29 cellular contexts compared by ENCODE assay signal in genomic region chr11:120064341-120064740, GRCh38.
"Had no signal": no experiment of that assay in that cellular context is flagged by ENCODE, and none has a peak within 500 bp of the region (broad histone marks: within the 10 kb centered on the region; RNA-seq: fewer than 3 reads in every experiment).

No MANE protein-coding gene starts in this region.

- H3K36me3 Mint-ChIP-seq: activated naive CD8-positive, alpha-beta T cell treated with anti-CD3 and anti-CD28 coated beads for 36 hours; brain; stimulated activated effector memory CD8-positive, alpha-beta T cell treated with anti-CD3 and anti-CD28 coated beads, Interleukin-12 subunit alpha, Interleukin-12 subunit beta, amount 100 ng/mL, for 72 hours had no signal

- H3K27me3 ChIP-seq: adrenal gland, cardiac muscle cell had no signal

- H3K4me3 Mint-ChIP-seq: activated CD8-positive, alpha-beta T cell treated with anti-CD3 and anti-CD28 coated beads for 36 hours; activated naive CD4-positive, alpha-beta T cell treated with anti-CD3 and anti-CD28 coated beads for 36 hours; activated naive CD8-positive, alpha-beta T cell treated with anti-CD3 and anti-CD28 coated beads for 36 hours; brain; stimulated activated effector memory CD8-positive, alpha-beta T cell treated with anti-CD3 and anti-CD28 coated beads, Interleukin-12 subunit alpha, Interleukin-12 subunit beta, amount 100 ng/mL, for 72 hours; stimulated activated naive CD8-positive, alpha-beta T cell treated with anti-CD3 and anti-CD28 coated beads, Interleukin-15, Interleukin-2, amounts not matched to agents 100 ng/mL and 50 ng/mL, for 24 hours; T-helper 1 cell treated with Interleukin-12 subunit alpha and Interleukin-12 subunit beta and Interleukin-4 antibody, amounts not matched to agents 30 μg/mL and 1 μg/mL, for 36 hours had no signal

- H3K9me3 ChIP-seq: adrenal gland, esophagus squamous epithelium, left ventricle myocardium inferior, sigmoid colon, upper lobe of right lung had no signal

- H3K4me1 ChIP-seq: adrenal gland, left ventricle myocardium inferior, upper lobe of right lung had no signal

- DNase-seq: activated CD4-positive, alpha-beta T cell treated with anti-CD3 and anti-CD28 coated beads, Interleukin-2, amount 50 U/mL, for 1 hour; activated CD8-positive, alpha-beta T cell treated with anti-CD3 and anti-CD28 coated beads for 36 hours; activated effector memory CD4-positive, alpha-beta T cell treated with anti-CD3 and anti-CD28 coated beads, Interleukin-2, amount 50 U/mL, for 16 hours; activated naive CD4-positive, alpha-beta T cell treated with anti-CD3 and anti-CD28 coated beads for 36 hours; activated naive CD8-positive, alpha-beta T cell treated with anti-CD3 and anti-CD28 coated beads for 36 hours; activated T-cell treated with anti-CD3 and anti-CD28 coated beads for 4 hours; aorta; cerebellar nuclear complex; cortex of kidney; esophagus squamous epithelium; foreskin melanocyte; left ventricle myocardium inferior; mesendoderm; sigmoid colon; stimulated activated CD4-positive, alpha-beta T cell treated with anti-CD3 and anti-CD28 coated beads, Interleukin-4, amount 100 ng/mL, for 24 hours; SW 1271; T-helper 9 cell; upper lobe of right lung had no signal

- FAIRE-seq: islet of Langerhans, small intestine, TTC549 had no signal

- ATAC-seq: activated CD8-positive, alpha-beta T cell treated with anti-CD3 and anti-CD28 coated beads for 36 hours; stimulated activated effector memory CD8-positive, alpha-beta T cell treated with anti-CD3 and anti-CD28 coated beads, Interleukin-12 subunit alpha, Interleukin-12 subunit beta, amount 100 ng/mL, for 72 hours; upper lobe of right lung had no signal

- H3K27ac ChIP-seq: adrenal gland, cardiac muscle cell, left ventricle myocardium inferior, sigmoid colon, SK-N-MC, upper lobe of right lung had no signal

- H3K9me3 Mint-ChIP-seq: activated CD8-positive, alpha-beta T cell treated with anti-CD3 and anti-CD28 coated beads for 36 hours; activated naive CD4-positive, alpha-beta T cell treated with anti-CD3 and anti-CD28 coated beads for 36 hours; activated naive CD8-positive, alpha-beta T cell treated with anti-CD3 and anti-CD28 coated beads for 36 hours; brain; stimulated activated effector memory CD8-positive, alpha-beta T cell treated with anti-CD3 and anti-CD28 coated beads, Interleukin-12 subunit alpha, Interleukin-12 subunit beta, amount 100 ng/mL, for 72 hours; stimulated activated naive CD8-positive, alpha-beta T cell treated with anti-CD3 and anti-CD28 coated beads, Interleukin-15, Interleukin-2, amounts not matched to agents 100 ng/mL and 50 ng/mL, for 24 hours; T-helper 1 cell treated with Interleukin-12 subunit alpha and Interleukin-12 subunit beta and Interleukin-4 antibody, amounts not matched to agents 30 μg/mL and 1 μg/mL, for 36 hours had no signal

- H3K27ac Mint-ChIP-seq: activated CD8-positive, alpha-beta T cell treated with anti-CD3 and anti-CD28 coated beads for 36 hours; activated naive CD4-positive, alpha-beta T cell treated with anti-CD3 and anti-CD28 coated beads for 36 hours; activated naive CD8-positive, alpha-beta T cell treated with anti-CD3 and anti-CD28 coated beads for 36 hours; stimulated activated effector memory CD8-positive, alpha-beta T cell treated with anti-CD3 and anti-CD28 coated beads, Interleukin-12 subunit alpha, Interleukin-12 subunit beta, amount 100 ng/mL, for 72 hours; stimulated activated naive CD8-positive, alpha-beta T cell treated with anti-CD3 and anti-CD28 coated beads, Interleukin-15, Interleukin-2, amounts not matched to agents 100 ng/mL and 50 ng/mL, for 24 hours; T-helper 1 cell treated with Interleukin-12 subunit alpha and Interleukin-12 subunit beta and Interleukin-4 antibody, amounts not matched to agents 30 μg/mL and 1 μg/mL, for 36 hours had no signal

- H3K4me1 Mint-ChIP-seq: stimulated activated effector memory CD8-positive, alpha-beta T cell treated with anti-CD3 and anti-CD28 coated beads, Interleukin-12 subunit alpha, Interleukin-12 subunit beta, amount 100 ng/mL, for 72 hours had no signal

- H3K4me3 ChIP-seq: adrenal gland, cardiac muscle cell, esophagus squamous epithelium, left ventricle myocardium inferior, lung, sigmoid colon, SK-N-MC, upper lobe of right lung had no signal

- H3K36me3 ChIP-seq: adrenal gland, cardiac muscle cell, esophagus squamous epithelium, left ventricle myocardium inferior, sigmoid colon, upper lobe of right lung had no signal
